ENCODE assay signal across 8 cellular contexts in the genomic region with DNA sequence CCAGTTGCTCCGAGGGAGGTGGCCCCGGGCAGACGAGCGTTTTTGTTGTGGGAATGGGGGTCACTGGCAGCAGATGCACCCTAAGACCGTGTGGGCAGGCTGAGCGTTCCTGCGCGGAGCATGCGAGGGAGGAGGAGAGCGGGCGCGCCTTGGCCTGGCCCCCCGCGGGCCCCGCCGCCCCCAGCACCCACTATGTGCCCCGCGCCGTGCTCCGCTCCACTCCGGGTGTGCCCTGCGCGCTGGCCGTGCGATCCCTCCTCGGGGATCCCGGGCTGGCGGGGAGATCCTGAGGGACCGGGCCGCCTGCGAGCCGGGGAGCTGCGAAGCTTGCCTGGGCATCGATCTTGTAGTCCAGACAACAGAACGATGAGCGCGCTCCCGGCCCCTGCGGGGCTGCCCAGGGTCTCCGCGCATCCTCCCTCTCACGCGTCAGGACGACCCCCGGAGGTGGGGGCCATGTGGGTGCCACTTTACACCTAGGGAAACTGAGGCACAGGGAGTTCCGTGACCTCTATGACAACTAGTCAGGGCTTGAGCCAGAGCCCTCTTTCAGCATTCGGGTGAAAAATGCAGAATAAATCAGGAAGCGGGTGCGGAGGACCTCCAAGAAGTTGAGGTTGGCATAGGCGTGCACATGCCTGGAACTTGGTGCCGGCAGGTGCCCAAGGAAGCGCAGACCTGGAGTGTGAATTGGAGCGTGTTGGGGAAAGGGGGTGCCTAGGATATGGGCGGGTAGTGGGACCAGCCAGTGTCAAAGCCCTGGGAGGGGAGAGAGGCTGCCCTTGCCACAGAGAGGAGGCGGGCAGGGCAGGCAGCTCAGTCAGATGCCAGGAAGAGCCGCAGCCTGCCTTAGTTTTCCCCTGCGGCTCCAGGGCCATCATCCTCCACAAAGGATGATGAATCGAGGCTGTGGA. TPM values are rescaled to one million over a fixed set of nuclear protein-coding genes. Genes with fewer than 3 reads are reported as not detected.
A peak's percentile ranks its signal among the peaks of the same experiment; 100 is the strongest.
DNase-seq lines count a peak whose midpoint lies in the region; ATAC-seq and FAIRE-seq lines count a peak whose summit lies in the region.

No MANE protein-coding gene starts in this region.

- H3K36me3 ChIP-seq in iPS DF 6.9 (ENCODE audit: control insufficient read depth, insufficient read depth, low read length) (no peaks in the 10 kb centered on the region), small intestine (ENCODE audit: control insufficient read depth in 2 of 2, insufficient read depth in 2 of 2, low read length in 2 of 2) (no peaks in the 10 kb centered on the region)

- WGBS in iPS DF 6.9 (ENCODE audit: insufficient coverage, insufficient read length), result no CpG with 5 or more reads among the region's 58 CpGs
- WGBS in small intestine, 3 donors, result 17 to 20% (median 18%) methylated on average over 43 to 58 of the region's 58 CpGs

- H3K4me1 ChIP-seq in iPS DF 6.9 (ENCODE audit: control insufficient read depth, insufficient read depth, low read length) (no peaks in the 10 kb centered on the region), small intestine (ENCODE audit: control insufficient read depth in 2 of 2, insufficient read depth in 1 of 2, low read depth in 1 of 2, low read length in 1 of 2) (peaks cover 5 to 6% of the 10 kb centered on the region in 2 donors)

- H3K9me3 Mint-ChIP-seq in activated naive CD8-positive, alpha-beta T cell treated with anti-CD3 and anti-CD28 coated beads for 36 hours, result no peaks in the 10 kb centered on the region

- no peak overlapping the region for H3K27ac ChIP-seq in iPS DF 6.9 (ENCODE audit: low read length)
- peak overlapping the region; percentile 99 for H3K27ac ChIP-seq in small intestine (ENCODE audit: low read depth in 1 of 2, low read length in 1 of 2)

- H3K27me3 ChIP-seq in iPS DF 6.9 (ENCODE audit: control insufficient read depth, insufficient read depth, low read length) (no peaks in the 10 kb centered on the region), small intestine (ENCODE audit: control insufficient read depth in 2 of 2, insufficient read depth in 2 of 2, low read length in 2 of 2) (no peaks in the 10 kb centered on the region)

- H3K4me3 ChIP-seq in iPS DF 6.9 (ENCODE audit: low read length) (peak overlapping the region; percentile 71), small intestine (ENCODE audit: low read depth in 1 of 2, low read length in 2 of 2) (peak overlapping the region; percentile 92)

- peaks cover 15% of the 10 kb centered on the region for H3K27me3 Mint-ChIP-seq in activated naive CD8-positive, alpha-beta T cell treated with anti-CD3 and anti-CD28 coated beads for 36 hours

- peak overlapping the region; percentile 56 for H3K27ac Mint-ChIP-seq in activated naive CD8-positive, alpha-beta T cell treated with anti-CD3 and anti-CD28 coated beads for 36 hours

- H3K36me3 Mint-ChIP-seq in activated naive CD8-positive, alpha-beta T cell treated with anti-CD3 and anti-CD28 coated beads for 36 hours, result no peaks in the 10 kb centered on the region

- DNase-seq in CMK (ENCODE audit: low read depth) (peak; percentile 36), iPS DF 6.9 (ENCODE audit: low read depth, low spot score) (no peak), small intestine (no peak), RCC 7860 (ENCODE audit: low spot score) (no peak), superior temporal gyrus (ENCODE audit: extremely low spot score) (no peak)
- DNase-seq in activated naive CD8-positive, alpha-beta T cell treated with anti-CD3 and anti-CD28 coated beads for 36 hours, result peak; percentile 30

- FAIRE-seq in small intestine (lab: Jason Lieb, UNC), result no peak
- FAIRE-seq in RCC 7860 (lab: Jason Lieb, UNC), result no peak

- peak overlapping the region; percentile 72 for H3K4me3 Mint-ChIP-seq in activated naive CD8-positive, alpha-beta T cell treated with anti-CD3 and anti-CD28 coated beads for 36 hours

- peaks cover 37% of the 10 kb centered on the region for H3K4me1 Mint-ChIP-seq in activated naive CD8-positive, alpha-beta T cell treated with anti-CD3 and anti-CD28 coated beads for 36 hours

- ATAC-seq in HG03439 (IDR thresholded peaks at IDR 0.05; ENCODE audit: unreplicated experiment) (peak; percentile 5), HG03139 (IDR thresholded peaks at IDR 0.05; ENCODE audit: unreplicated experiment) (no peak)

- H3K9me3 ChIP-seq in iPS DF 6.9 (ENCODE audit: control insufficient read depth, insufficient read depth, low read length) (no peaks in the 10 kb centered on the region), small intestine (ENCODE audit: control insufficient read depth, low read depth) (no peaks in the 10 kb centered on the region)

RNA-seq across cellular contexts. Expression of a gene that starts 1.3 kb away (rescaled TPM):
- 10 to 100 TPM; 15.7 to 18.4 TPM for total RNA-seq in activated naive CD8-positive, alpha-beta T cell treated with anti-CD3 and anti-CD28 coated beads for 36 hours
- 10 to 100 TPM; 17.3 to 33.5 (median 26.5) TPM for polyA plus RNA-seq in small intestine

RNA-seq across cellular contexts. Expression of a gene that starts 57.3 kb away (rescaled TPM):
- 10 to 100 TPM; 42.2 to 44.6 TPM for total RNA-seq in activated naive CD8-positive, alpha-beta T cell treated with anti-CD3 and anti-CD28 coated beads for 36 hours
- 100 to 1,000 TPM in 2 of 3 donors, 10 to 100 TPM in 1; 39.4 to 168 (median 109) TPM for polyA plus RNA-seq in small intestine

Comparison
In these comparisons a context has a peak if more than half of its experiments do, and no peak if none do; other contexts are left out.
1. DNase-seq: peak in CMK (single experiment) and activated naive CD8-positive, alpha-beta T cell treated with anti-CD3 and anti-CD28 coated beads for 36 hours (single experiment); none in iPS DF 6.9 (single experiment), small intestine (single experiment), RCC 7860 (single experiment) and superior temporal gyrus (single experiment).